27 cellular contexts compared by ENCODE assay signal in genomic region chr13:89372193-89372592, GRCh38.
"Had no signal": no experiment of that assay in that cellular context is flagged by ENCODE, and none has a peak within 500 bp of the region (broad histone marks: within the 10 kb centered on the region; RNA-seq: fewer than 3 reads in every experiment).

No MANE protein-coding gene starts in this region.

- H3K27ac ChIP-seq: adrenal gland, breast epithelium, colonic mucosa, SJCRH30 had no signal

- H3K27me3 ChIP-seq: adrenal gland, breast epithelium, colonic mucosa, SJCRH30 had no signal

- H3K4me1 ChIP-seq: adrenal gland, breast epithelium, colonic mucosa, SJCRH30 had no signal

- ATAC-seq: activated CD8-positive, alpha-beta T cell treated with anti-CD3 and anti-CD28 coated beads, Interleukin-2, amount 10 ng/mL, durations not matched to agents 7 days and 5 days; Panc1; SK-N-SH treated with all-trans-retinoic acid at 6 μM for 48 hours had no signal

- DNase-seq: activated CD4-positive, alpha-beta T cell treated with anti-CD3 and anti-CD28 coated beads for 48 hours; activated CD4-positive, alpha-beta T cell treated with anti-CD3 and anti-CD28 coated beads, Interleukin-2, amount 50 U/mL, for 4 hours; activated CD4-positive, CD25-positive, alpha-beta regulatory T cell treated with anti-CD3 and anti-CD28 coated beads, Interleukin-2, amount 50 U/mL, for 72 hours; activated CD8-positive, alpha-beta memory T cell treated with anti-CD3 and anti-CD28 coated beads, Interleukin-2, amount 50 U/mL, for 48 hours; activated CD8-positive, alpha-beta T cell treated with anti-CD3 and anti-CD28 coated beads, Interleukin-2, amount 10 ng/mL, durations not matched to agents 7 days and 5 days; activated naive CD4-positive, alpha-beta T cell treated with anti-CD3 and anti-CD28 coated beads, Interleukin-2, amount 50 U/mL, for 16 hours; activated naive CD8-positive, alpha-beta T cell treated with anti-CD3 and anti-CD28 coated beads, Interleukin-2, amount 10 ng/mL, durations not matched to agents 7 days and 5 days; activated T-cell treated with anti-CD3 and anti-CD28 coated beads, Interleukin-2, amount 50 U/mL, for 1 hour; adrenal gland; aorta; caudate nucleus; colonic mucosa; KBM-7; MV-4-11; NCI-H1092 treated with DMSO at 0.1 percent for 48 hours; NCI-H1436; NCI-H1694 treated with DMSO at 0.1 percent for 48 hours; NCI-H2081; NCI-H2171 treated with DMSO at 0.1 percent for 48 hours; NCI-H226; Right ventricle myocardium superior; RPMI8226; SJCRH30; SW 1271 had no signal

- H3K9me3 ChIP-seq: adrenal gland, breast epithelium, colonic mucosa, SJCRH30 had no signal

- H3K4me3 ChIP-seq: adrenal gland, breast epithelium, colonic mucosa, SJCRH30 had no signal

- H3K36me3 ChIP-seq: adrenal gland, colonic mucosa, SJCRH30 had no signal
